In genomic region chr5:150255659-150256415, GRCh38 we compare ENCODE assay signal across 22 cellular contexts. TPM values are rescaled to one million over a fixed set of nuclear protein-coding genes. Genes with fewer than 3 reads are reported as not detected.
DNase-seq lines count a peak whose midpoint lies in the region; ATAC-seq and TF ChIP-seq lines count a peak whose summit lies in the region.
"Had no signal": no experiment of that assay in that cellular context is flagged by ENCODE, and none has a peak within 500 bp of the region (broad histone marks: within the 10 kb centered on the region; RNA-seq: fewer than 3 reads in every experiment).

No MANE protein-coding gene starts in this region.

- no peak overlapping the region for H4K91ac ChIP-seq in neuronal stem cell (ENCODE audit: low read depth, low read length, poor library complexity)

- H2BK15ac ChIP-seq in neuronal stem cell (ENCODE audit: low read length) = no peak overlapping the region

- peak overlapping the region; percentile 25 for H3K14ac ChIP-seq in neuronal stem cell (ENCODE audit: low read length)

- H3K27ac ChIP-seq in neuronal stem cell (replicated peaks; ENCODE audit: low read length) = no peak overlapping the region
- H3K27ac ChIP-seq: esophagus squamous epithelium, stomach, vagina had no signal

- H3K4me3 ChIP-seq in fibroblast of pulmonary artery (replicated peaks; ENCODE audit: low read depth, low read length) (no peak overlapping the region), neuronal stem cell (ENCODE audit: low read length in 2 of 2) (no peak overlapping the region)
- H3K4me3 ChIP-seq: esophagus squamous epithelium, stomach, vagina had no signal

- no peaks in the 10 kb centered on the region for H3K79me1 ChIP-seq in neuronal stem cell (ENCODE audit: low read depth, low read length)

- no peaks in the 10 kb centered on the region for H3K9me3 ChIP-seq in neuronal stem cell (replicated peaks in 1 of 2; ENCODE audit: control insufficient read depth in 2 of 2, insufficient read depth in 1 of 2, low read depth in 1 of 2, low read length in 2 of 2)
- H3K9me3 ChIP-seq: esophagus squamous epithelium, stomach, vagina had no signal

- H3K18ac ChIP-seq in neuronal stem cell (ENCODE audit: low read length) = peak overlapping the region; percentile 73

- no peak overlapping the region for H3K23ac ChIP-seq in neuronal stem cell (ENCODE audit: low read depth, low read length, poor library complexity)

- H4K8ac ChIP-seq in neuronal stem cell (ENCODE audit: low read depth, low read length) = no peak overlapping the region

- no peak overlapping the region for H2BK12ac ChIP-seq in neuronal stem cell (ENCODE audit: low read length)

- peak overlapping the region; percentile 68 for H3K9ac ChIP-seq in neuronal stem cell (ENCODE audit: low read depth, low read length, poor library complexity)

- no peak overlapping the region for H3K4me2 ChIP-seq in neuronal stem cell (ENCODE audit: insufficient read depth, low read length, poor library complexity, severe bottlenecking)

- DNase-seq in NCI-H2196 (lab: John Stamatoyannopoulos, UW; ENCODE audit: unreplicated experiment) = peak; percentile 62
- no peak for DNase-seq in NCI-H2196 treated with DMSO at 0.1 percent for 48 hours (lab: John Stamatoyannopoulos, UW; ENCODE audit: unreplicated experiment)
- DNase-seq in fibroblast of pulmonary artery (ENCODE audit: low read depth) = peak; percentile 54
- DNase-seq in neuronal stem cell (ENCODE audit: low spot score) = peak; percentile 52
- no peak for DNase-seq in NCI-H526 treated with DMSO at 0.1 percent for 48 hours (lab: John Stamatoyannopoulos, UW)
- DNase-seq in GF-D8 (lab: John Stamatoyannopoulos, UW) = no peak
- DNase-seq: activated CD8-positive, alpha-beta memory T cell treated with anti-CD3 and anti-CD28 coated beads, Interleukin-2, amount 10 ng/mL, durations not matched to agents 7 days and 5 days; activated effector memory CD4-positive, alpha-beta T cell treated with anti-CD3 and anti-CD28 coated beads, Interleukin-2, amount 50 U/mL, for 16 hours; anterior cingulate cortex; CD8-positive, alpha-beta T cell; esophagus squamous epithelium; GDM1; hippocampal formation; KG1; naive B cell; NCI-H1694 treated with DMSO at 0.1 percent for 48 hours; stomach had no signal

- peak overlapping the region; percentile 9 for H2AK5ac ChIP-seq in neuronal stem cell (ENCODE audit: low read depth, low read length)

- H2AFZ ChIP-seq in neuronal stem cell (ENCODE audit: low read length) = peak overlapping the region; percentile 39

- H3K4me1 ChIP-seq in neuronal stem cell (ENCODE audit: control insufficient read depth in 2 of 2, insufficient read depth in 1 of 2, low read depth in 1 of 2, low read length in 2 of 2) = peaks cover 25 to 44% of the 10 kb centered on the region in 2 donors
- H3K4me1 ChIP-seq: vagina had no signal

- WGBS in neuronal stem cell (ENCODE audit: extremely low coverage in 2 of 2, insufficient read length in 2 of 2, insufficient replicate concordance in 1 of 2), 2 donors = no CpG with 5 or more reads among the region's 6 CpGs

- no peak for TF ChIP-seq CTCF in fibroblast of pulmonary artery (IDR thresholded peaks at IDR 0.05; ENCODE audit: low read length, missing control alignments)

- no peaks in the 10 kb centered on the region for H3K36me3 ChIP-seq in neuronal stem cell (replicated peaks in 1 of 2; ENCODE audit: control insufficient read depth in 2 of 2, insufficient read depth in 2 of 2, low read length in 2 of 2)
- H3K36me3 ChIP-seq: esophagus squamous epithelium, stomach, vagina had no signal

- no peaks in the 10 kb centered on the region for H3K27me3 ChIP-seq in neuronal stem cell (ENCODE audit: control insufficient read depth in 3 of 3, insufficient read depth in 3 of 3, low read depth in 1 of 3, low read length in 3 of 3)
- H3K27me3 ChIP-seq: esophagus squamous epithelium, stomach, vagina had no signal

- ATAC-seq in SK-N-SH treated with all-trans-retinoic acid at 6 μM for 48 hours = peak; percentile 82
- ATAC-seq in GM19467 (IDR thresholded peaks at IDR 0.05; ENCODE audit: unreplicated experiment) = no peak
- ATAC-seq: activated CD4-positive, CD25-positive, alpha-beta regulatory T cell treated with anti-CD3 and anti-CD28 coated beads, Interleukin-2, amount 50 U/mL, for 24 hours; activated CD8-positive, alpha-beta memory T cell treated with anti-CD3 and anti-CD28 coated beads, Interleukin-2, amount 10 ng/mL, durations not matched to agents 7 days and 5 days; CD8-positive, alpha-beta T cell; left lobe of liver had no signal

- no peak overlapping the region for H3K4ac ChIP-seq in neuronal stem cell (ENCODE audit: low read length)

- H2BK120ac ChIP-seq in neuronal stem cell (ENCODE audit: low read depth, low read length) = peak overlapping the region; percentile 36

- H2BK5ac ChIP-seq in neuronal stem cell (ENCODE audit: low read length) = peak overlapping the region; percentile 14

TF ChIP-seq in SK-N-SH treated with all-trans-retinoic acid at 6 μM for 48 hours, 23 proteins besides CTCF, POLR2A, EP300 and RAD21:
- no peak for TF ChIP-seq ARNTL (CRISPR knock-in tag; IDR thresholded peaks at IDR 0.05; ENCODE audit: borderline replicate concordance, low read depth)

RNA-seq across cellular contexts. Expression of gene CAMK2A, which starts 33.7 kb away (rescaled TPM):
- 0.49 TPM for polyA plus RNA-seq in neuronal stem cell (2013, experiment 1 of 2)
- polyA plus RNA-seq in neuronal stem cell (2013, experiment 2 of 2) = 0.58 TPM

RNA-seq across cellular contexts. Expression of gene ARSI, which starts 46.9 kb away (rescaled TPM):
- polyA plus RNA-seq in neuronal stem cell (2013, experiment 1 of 2) = 2.6 TPM
- 2.5 TPM for polyA plus RNA-seq in neuronal stem cell (2013, experiment 2 of 2)

Comparison
In these comparisons a context has a peak if more than half of its experiments do, and no peak if none do; other contexts are left out.
1. DNase-seq: peak in NCI-H2196 (single experiment), fibroblast of pulmonary artery (single experiment) and neuronal stem cell (single experiment); none in NCI-H2196 treated with DMSO at 0.1 percent for 48 hours (single experiment), NCI-H526 treated with DMSO at 0.1 percent for 48 hours (single experiment) and GF-D8 (single experiment).